Comparison of ENCODE assay signal across 13 cellular contexts in genomic region chr19:34261335-34262109, GRCh38. TPM values are rescaled to one million over a fixed set of nuclear protein-coding genes. Genes with fewer than 3 reads are reported as not detected.
DNase-seq lines count a peak whose midpoint lies in the region; ATAC-seq, FAIRE-seq and TF ChIP-seq lines count a peak whose summit lies in the region.
"Had no signal": no experiment of that assay in that cellular context is flagged by ENCODE, and none has a peak within 500 bp of the region (broad histone marks: within the 10 kb centered on the region; RNA-seq: fewer than 3 reads in every experiment).

No MANE protein-coding gene starts in this region.

- peak; percentile 24 for ATAC-seq in left ventricle myocardium superior
- no peak for ATAC-seq in left cardiac atrium
- ATAC-seq in memory B cell (ENCODE audit: low read depth) = no peak
- no peak for ATAC-seq in GM19395 (IDR thresholded peaks at IDR 0.05; ENCODE audit: unreplicated experiment)

- intact Hi-C loops in left ventricle myocardium superior (cut with micrococcal nuclease) = no loop called here
- intact Hi-C loops in left cardiac atrium (cut with DNase I) = no loop called here

- H3K4me1 Mint-ChIP-seq in memory B cell = peaks cover 38% of the 10 kb centered on the region

- FAIRE-seq in GM12891 (lab: Jason Lieb, UNC) = no peak

- no peak for TF ChIP-seq POLR2A in GM12891 (IDR thresholded peaks at IDR 0.05; ENCODE audit: low read depth, low read length)

- peak overlapping the region; percentile 5 for H3K27ac Mint-ChIP-seq in memory B cell

- no peaks in the 10 kb centered on the region for H3K9me3 Mint-ChIP-seq in memory B cell

- DNase-seq in left ventricle myocardium superior (no peak), left cardiac atrium (no peak), SW480 (ENCODE audit: low spot score) (peak; percentile 94), memory B cell (ENCODE audit: low spot score in 2 of 2) (no peak), NCI-H748 (lab: John Stamatoyannopoulos, UW; ENCODE audit: unreplicated experiment) (no peak), SIG-M5 (lab: John Stamatoyannopoulos, UW) (no peak), GM12891 (ENCODE audit: insufficient read length, low spot score) (no peak)
- DNase-seq: adrenal gland, KBM-7, NCI-H1417 treated with DMSO at 0.1 percent for 48 hours, NCI-H69, testis had no signal

- peaks cover 14% of the 10 kb centered on the region for H3K36me3 Mint-ChIP-seq in memory B cell

- no peak overlapping the region for H3K4me3 Mint-ChIP-seq in memory B cell

- H3K27me3 Mint-ChIP-seq in memory B cell = no peaks in the 10 kb centered on the region

TF ChIP-seq in GM12891, 5 proteins besides CTCF, POLR2A, EP300 and RAD21:
- no peak for TF ChIP-seq PAX5 (IDR thresholded peaks at IDR 0.05; ENCODE audit: insufficient read depth, low read length, severe bottlenecking)
- no peak for TF ChIP-seq POU2F2 (IDR thresholded peaks at IDR 0.05; ENCODE audit: low read depth, low read length)
- no peak for TF ChIP-seq SPI1 (IDR thresholded peaks at IDR 0.05; ENCODE audit: low read depth, low read length)
- no peak for TF ChIP-seq POLR2AphosphoS5 (IDR thresholded peaks at IDR 0.05; ENCODE audit: low read depth, low read length)
- no peak for TF ChIP-seq TAF1 (IDR thresholded peaks at IDR 0.05; ENCODE audit: low read depth, low read length)

RNA-seq across cellular contexts. Expression of gene GARRE1, which starts 7.2 kb away (rescaled TPM):
- total RNA-seq in left ventricle myocardium superior (19.8 TPM), left cardiac atrium (10 to 100 TPM; 20.9 to 30.5 TPM)
- 3.8 TPM for polyA plus RNA-seq in GM12891 (2012; ENCODE audit: low read depth, missing spikeins)
